In the genomic region with DNA sequence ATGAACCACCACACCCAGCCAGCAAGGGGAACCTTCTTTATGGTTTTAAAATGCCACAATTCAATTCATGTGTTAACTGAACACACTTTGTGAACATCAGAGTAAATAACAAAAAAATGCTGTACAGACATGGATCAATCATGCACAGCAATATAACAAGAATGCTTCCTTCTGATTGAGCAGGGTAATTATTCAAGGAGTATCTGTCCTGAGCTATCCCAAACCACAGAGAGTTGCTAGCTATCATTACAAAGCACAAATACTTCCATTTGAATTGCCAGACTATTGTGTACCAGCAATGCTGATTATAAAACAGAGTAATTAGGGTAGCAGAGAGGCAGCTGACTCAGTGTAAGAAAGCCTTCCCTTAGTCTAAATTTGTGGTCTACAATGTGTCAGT, we compare ENCODE assay signal across 14 cellular contexts.
"Had no signal": no experiment of that assay in that cellular context is flagged by ENCODE, and none has a peak within 500 bp of the region (broad histone marks: within the 10 kb centered on the region; RNA-seq: fewer than 3 reads in every experiment).

No MANE protein-coding gene starts in this region.

- H3K9ac ChIP-seq: neural progenitor cell had no signal

- H3K4me3 ChIP-seq: ascending aorta, coronary artery, gastroesophageal sphincter, neural progenitor cell, pancreas, tibial nerve had no signal

- H3K4me1 ChIP-seq: ascending aorta, gastroesophageal sphincter, neural progenitor cell, tibial nerve had no signal

- H2AFZ ChIP-seq: neural progenitor cell had no signal

- H3K4me2 ChIP-seq: neural progenitor cell had no signal

- FAIRE-seq: pancreas, small intestine had no signal

- H3K27ac ChIP-seq: ascending aorta, coronary artery, gastroesophageal sphincter, neural progenitor cell, tibial nerve, VCaP had no signal

- H3K9me3 ChIP-seq: ascending aorta, gastroesophageal sphincter, pancreas, tibial nerve had no signal

- H3K27me3 ChIP-seq: ascending aorta, gastroesophageal sphincter, neural progenitor cell, pancreas, tibial nerve had no signal

- H3K36me3 ChIP-seq: ascending aorta, gastroesophageal sphincter, neural progenitor cell, pancreas, tibial nerve had no signal

- DNase-seq: activated CD8-positive, alpha-beta memory T cell treated with anti-CD3 and anti-CD28 coated beads, Interleukin-2, amount 50 U/mL, for 4 hours; activated CD8-positive, alpha-beta T cell treated with anti-CD3 and anti-CD28 coated beads for 36 hours; activated T-cell treated with anti-CD3 and anti-CD28 coated beads, Interleukin-2, amount 50 U/mL, for 72 hours; effector CD4-positive, alpha-beta T cell; pancreas; retina; small intestine; T1000 had no signal
